In the genomic region with DNA sequence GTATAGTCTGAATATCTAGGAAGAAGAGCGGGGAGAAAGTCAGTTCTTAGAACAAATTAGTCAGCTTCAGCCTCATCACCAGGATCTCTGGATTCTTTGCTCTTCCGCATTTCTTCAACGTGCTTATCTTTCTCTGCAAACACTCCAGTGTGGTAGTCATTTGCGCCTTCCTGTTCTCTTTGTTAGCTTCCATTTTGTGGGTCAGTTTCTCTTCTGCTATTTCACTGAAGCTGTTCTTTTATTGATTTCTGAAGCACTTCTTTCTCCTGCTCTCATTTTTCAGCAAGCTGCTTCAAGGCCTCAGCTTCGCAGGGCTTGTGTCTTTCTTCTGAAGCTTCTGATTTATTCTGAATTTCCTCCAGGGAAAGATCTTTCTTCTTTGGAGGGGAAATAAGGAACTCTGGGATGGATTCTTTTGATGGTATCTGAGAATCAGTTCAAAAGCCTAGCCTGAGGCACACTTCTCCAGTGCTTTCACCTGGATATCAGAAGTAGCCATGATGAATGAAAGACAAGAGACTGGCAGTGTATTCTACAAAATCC, we compare ENCODE assay signal across 9 cellular contexts. TPM values are rescaled to one million over a fixed set of nuclear protein-coding genes. Genes with fewer than 3 reads are reported as not detected.
DNase-seq lines count a peak whose midpoint lies in the region; ATAC-seq and TF ChIP-seq lines count a peak whose summit lies in the region.
"Had no signal": no experiment of that assay in that cellular context is flagged by ENCODE, and none has a peak within 500 bp of the region (broad histone marks: within the 10 kb centered on the region; RNA-seq: fewer than 3 reads in every experiment).

No MANE protein-coding gene starts in this region.

- intact Hi-C loops in right cardiac atrium (cut with DNase I): no loop called here
- intact Hi-C loops in Right ventricle myocardium inferior (cut with DNase I): no loop called here

- H3K79me1 ChIP-seq in neuronal stem cell (ENCODE audit: low read depth, low read length): no peaks in the 10 kb centered on the region

- H3K27ac ChIP-seq in right cardiac atrium (ENCODE audit: low read length): no peak overlapping the region
- no peak overlapping the region for H3K27ac ChIP-seq in neuronal stem cell (replicated peaks; ENCODE audit: low read length)
- H3K27ac ChIP-seq: C4-2B had no signal

- no peaks in the 10 kb centered on the region for H3K9me3 ChIP-seq in right cardiac atrium (ENCODE audit: control insufficient read depth, low read length)
- H3K9me3 ChIP-seq in neuronal stem cell (replicated peaks in 1 of 2; ENCODE audit: control insufficient read depth in 2 of 2, insufficient read depth in 1 of 2, low read depth in 1 of 2, low read length in 2 of 2): no peaks in the 10 kb centered on the region

- no peak overlapping the region for H2BK120ac ChIP-seq in neuronal stem cell (ENCODE audit: low read depth, low read length)

- H4K8ac ChIP-seq in neuronal stem cell (ENCODE audit: low read depth, low read length): no peak overlapping the region

- no peak for DNase-seq in right cardiac atrium
- DNase-seq in Right ventricle myocardium inferior (ENCODE audit: missing footprints): no peak
- DNase-seq in astrocyte of the spinal cord (ENCODE audit: low read depth, low spot score): peak; percentile 14
- DNase-seq in neuronal stem cell (ENCODE audit: low spot score): no peak
- DNase-seq in NCI-H748 (lab: John Stamatoyannopoulos, UW; ENCODE audit: unreplicated experiment): no peak
- no peak for DNase-seq in activated naive CD4-positive, alpha-beta T cell (lab: John Stamatoyannopoulos, UW)
- DNase-seq in activated CD8-positive, alpha-beta memory T cell treated with anti-CD3 and anti-CD28 coated beads for 24 hours: no peak

- H3K4ac ChIP-seq in neuronal stem cell (ENCODE audit: low read length): no peak overlapping the region

- H3K4me3 ChIP-seq in right cardiac atrium (ENCODE audit: low read length): no peak overlapping the region
- H3K4me3 ChIP-seq in astrocyte of the spinal cord (ENCODE audit: low read depth, low read length): no peak overlapping the region
- no peak overlapping the region for H3K4me3 ChIP-seq in neuronal stem cell (ENCODE audit: low read length in 2 of 2)

- H2AFZ ChIP-seq in neuronal stem cell (ENCODE audit: low read length): peak overlapping the region; percentile 68

- in situ Hi-C loops in astrocyte of the spinal cord (cut with HindIII; ENCODE audit: low sequenced_read_pairs): no loop called here

- peak; percentile 41 to 72 for ATAC-seq in right cardiac atrium
- ATAC-seq in Right ventricle myocardium inferior: no peak
- ATAC-seq in HG03469 (IDR thresholded peaks at IDR 0.05; ENCODE audit: unreplicated experiment): peak; percentile 61

- H2BK5ac ChIP-seq in neuronal stem cell (ENCODE audit: low read length): no peak overlapping the region

- no peak for TF ChIP-seq CTCF in astrocyte of the spinal cord (IDR thresholded peaks at IDR 0.05; ENCODE audit: low read depth, low read length)

- H3K27me3 ChIP-seq in right cardiac atrium (ENCODE audit: control insufficient read depth, insufficient read depth): no peaks in the 10 kb centered on the region
- no peaks in the 10 kb centered on the region for H3K27me3 ChIP-seq in neuronal stem cell (ENCODE audit: control insufficient read depth in 3 of 3, insufficient read depth in 3 of 3, low read depth in 1 of 3, low read length in 3 of 3)

- no peak overlapping the region for H2BK15ac ChIP-seq in neuronal stem cell (ENCODE audit: low read length)

- no peak overlapping the region for H4K91ac ChIP-seq in neuronal stem cell (ENCODE audit: low read depth, low read length, poor library complexity)

- H2BK12ac ChIP-seq in neuronal stem cell (ENCODE audit: low read length): no peak overlapping the region

- 55% methylated on average over 5 of the region's 5 CpGs for whole genome bisulfite sequencing in right cardiac atrium
- WGBS in neuronal stem cell (ENCODE audit: extremely low coverage in 2 of 2, insufficient read length in 2 of 2, insufficient replicate concordance in 1 of 2), 2 donors: no CpG with 5 or more reads among the region's 5 CpGs

- H3K4me1 ChIP-seq in right cardiac atrium (ENCODE audit: control insufficient read depth, insufficient read depth, low read length) (no peaks in the 10 kb centered on the region), neuronal stem cell (ENCODE audit: control insufficient read depth in 2 of 2, insufficient read depth in 1 of 2, low read depth in 1 of 2, low read length in 2 of 2) (no peaks in the 10 kb centered on the region)

- H2AK5ac ChIP-seq in neuronal stem cell (ENCODE audit: low read depth, low read length): no peak overlapping the region

- no peak overlapping the region for H3K4me2 ChIP-seq in neuronal stem cell (ENCODE audit: insufficient read depth, low read length, poor library complexity, severe bottlenecking)

- H3K14ac ChIP-seq in neuronal stem cell (ENCODE audit: low read length): no peak overlapping the region

- no peak overlapping the region for H3K23ac ChIP-seq in neuronal stem cell (ENCODE audit: low read depth, low read length, poor library complexity)

- no peak overlapping the region for H3K9ac ChIP-seq in neuronal stem cell (ENCODE audit: low read depth, low read length, poor library complexity)

- H3K36me3 ChIP-seq in neuronal stem cell (replicated peaks in 1 of 2; ENCODE audit: control insufficient read depth in 2 of 2, insufficient read depth in 2 of 2, low read length in 2 of 2): no peaks in the 10 kb centered on the region

- no peak overlapping the region for H3K18ac ChIP-seq in neuronal stem cell (ENCODE audit: low read length)

RNA-seq across cellular contexts. Expression of a gene that starts 13.5 kb away (rescaled TPM):
- 10 to 100 TPM; 10.7 to 13.9 (median 11.6) TPM for total RNA-seq in right cardiac atrium
- polyA plus RNA-seq in right cardiac atrium: 9.6 TPM
- 11.5 TPM for total RNA-seq in Right ventricle myocardium inferior
- polyA plus RNA-seq in neuronal stem cell (2013, experiment 1 of 2): 13.1 TPM
- polyA plus RNA-seq in neuronal stem cell (2013, experiment 2 of 2): 12.6 TPM

RNA-seq across cellular contexts. Expression of a gene that starts 55.9 kb away (rescaled TPM):
- total RNA-seq in right cardiac atrium (1 to 10 TPM; 4.8 to 6.9 (median 5.8) TPM), Right ventricle myocardium inferior (6.4 TPM)
- polyA plus RNA-seq in right cardiac atrium: 3.9 TPM
- polyA plus RNA-seq in neuronal stem cell (2013, experiment 1 of 2): 0.81 TPM
- polyA plus RNA-seq in neuronal stem cell (2013, experiment 2 of 2): 0.65 TPM
